Comparison of ENCODE assay signal across 7 cellular contexts in genomic region chr6:87198022-87198421, GRCh38. TPM values are rescaled to one million over a fixed set of nuclear protein-coding genes. Genes with fewer than 3 reads are reported as not detected.
DNase-seq lines count a peak whose midpoint lies in the region; ATAC-seq, FAIRE-seq and TF ChIP-seq lines count a peak whose summit lies in the region.
"Not testable (repeated sequence)": the region's sequence is repeated elsewhere in the genome, so short reads cannot be mapped to it uniquely, and the experiment has no call there.

No MANE protein-coding gene starts in this region.

- ATAC-seq in GM18502 (IDR thresholded peaks at IDR 0.05; ENCODE audit: poor library complexity, unreplicated experiment) = peak; percentile 3
- peak; percentile 3 for ATAC-seq in GM19023 (IDR thresholded peaks at IDR 0.05; ENCODE audit: unreplicated experiment)
- ATAC-seq in HG02678 (IDR thresholded peaks at IDR 0.05; ENCODE audit: unreplicated experiment) = peak; percentile 11
- not testable (repeated sequence) for ATAC-seq in activated CD8-positive, alpha-beta T cell treated with anti-CD3 and anti-CD28 coated beads for 36 hours

- H3K36me3 Mint-ChIP-seq in activated CD8-positive, alpha-beta T cell treated with anti-CD3 and anti-CD28 coated beads for 36 hours (ENCODE audit: low read depth) = peaks cover 27% of the 10 kb centered on the region
- H3K36me3 Mint-ChIP-seq in activated naive CD4-positive, alpha-beta T cell treated with anti-CD3 and anti-CD28 coated beads, Interleukin-2, amount 50 U/mL, for 24 hours = peaks cover 13% of the 10 kb centered on the region

- not testable (repeated sequence) for TF ChIP-seq CTCF in RWPE1 (conservative IDR thresholded peaks at IDR 0.05; ENCODE audit: low read depth); activated CD8-positive, alpha-beta T cell treated with anti-CD3 and anti-CD28 coated beads for 36 hours (IDR thresholded peaks at IDR 0.05)

- CTCF ChIA-PET in RWPE1 (lab: Yijun Ruan, JAX) = not testable (repeated sequence)
- CTCF ChIA-PET in activated CD8-positive, alpha-beta T cell treated with anti-CD3 and anti-CD28 coated beads for 36 hours (lab: Charles Lee) = interaction anchor here (0.9 to 1.3 kb wide), 5 partner anchors 9 to 59 kb away, joined by 3 to 5 read pairs (median 3); partner anchors contain the start of gene ZNF292

- H3K27ac ChIP-seq in RWPE1 = peak overlapping the region; percentile 30; the same call in 1 of the 2 replicates

- POLR2A ChIA-PET in RWPE1 (lab: Yijun Ruan, JAX; ENCODE audit: low non-redundant PET) = not testable (repeated sequence)
- POLR2A ChIA-PET in activated CD8-positive, alpha-beta T cell treated with anti-CD3 and anti-CD28 coated beads for 36 hours (lab: Charles Lee) = interaction anchor here (0.6 to 2.2 kb wide), 6 partner anchors 9 to 46 kb away, joined by 3 to 6 read pairs (median 3); no protein-coding TSS in a partner anchor

- H3K27ac Mint-ChIP-seq in activated CD8-positive, alpha-beta T cell treated with anti-CD3 and anti-CD28 coated beads for 36 hours = peak overlapping the region; percentile 77
- peak overlapping the region; percentile 92 for H3K27ac Mint-ChIP-seq in activated naive CD4-positive, alpha-beta T cell treated with anti-CD3 and anti-CD28 coated beads, Interleukin-2, amount 50 U/mL, for 24 hours

- H3K9me3 Mint-ChIP-seq in activated CD8-positive, alpha-beta T cell treated with anti-CD3 and anti-CD28 coated beads for 36 hours; activated naive CD4-positive, alpha-beta T cell treated with anti-CD3 and anti-CD28 coated beads, Interleukin-2, amount 50 U/mL, for 24 hours: not testable (repeated sequence)

- H3K4me1 Mint-ChIP-seq in activated CD8-positive, alpha-beta T cell treated with anti-CD3 and anti-CD28 coated beads for 36 hours (ENCODE audit: low read depth) = peaks cover 75% of the 10 kb centered on the region
- H3K4me1 Mint-ChIP-seq in activated naive CD4-positive, alpha-beta T cell treated with anti-CD3 and anti-CD28 coated beads, Interleukin-2, amount 50 U/mL, for 24 hours = peaks cover 78% of the 10 kb centered on the region

- not testable (repeated sequence) for DNase-seq in RWPE1 (ENCODE audit: low spot score); activated CD8-positive, alpha-beta T cell treated with anti-CD3 and anti-CD28 coated beads for 36 hours

- peak; percentile 30 for FAIRE-seq in islet of Langerhans (lab: Jason Lieb, UNC)

- intact Hi-C loops in activated CD8-positive, alpha-beta T cell treated with anti-CD3 and anti-CD28 coated beads for 36 hours (cut with micrococcal nuclease) = loop anchor here (5.0 kb wide), 1 partner anchor 41 kb away; the partner anchor contains the start of gene ZNF292

- H3K4me3 Mint-ChIP-seq in activated CD8-positive, alpha-beta T cell treated with anti-CD3 and anti-CD28 coated beads for 36 hours = not testable (repeated sequence)
- H3K4me3 Mint-ChIP-seq in activated naive CD4-positive, alpha-beta T cell treated with anti-CD3 and anti-CD28 coated beads, Interleukin-2, amount 50 U/mL, for 24 hours = peak overlapping the region; percentile 72

- not testable (repeated sequence) for H3K27me3 Mint-ChIP-seq in activated CD8-positive, alpha-beta T cell treated with anti-CD3 and anti-CD28 coated beads for 36 hours; activated naive CD4-positive, alpha-beta T cell treated with anti-CD3 and anti-CD28 coated beads, Interleukin-2, amount 50 U/mL, for 24 hours

RNA-seq across cellular contexts. Expression of gene ZNF292, which starts 42.7 kb away (rescaled TPM):
- 10 to 100 TPM; 76.4 to 78.3 TPM for total RNA-seq in activated CD8-positive, alpha-beta T cell treated with anti-CD3 and anti-CD28 coated beads for 36 hours
